ENCODE assay signal across 18 cellular contexts in the genomic region with DNA sequence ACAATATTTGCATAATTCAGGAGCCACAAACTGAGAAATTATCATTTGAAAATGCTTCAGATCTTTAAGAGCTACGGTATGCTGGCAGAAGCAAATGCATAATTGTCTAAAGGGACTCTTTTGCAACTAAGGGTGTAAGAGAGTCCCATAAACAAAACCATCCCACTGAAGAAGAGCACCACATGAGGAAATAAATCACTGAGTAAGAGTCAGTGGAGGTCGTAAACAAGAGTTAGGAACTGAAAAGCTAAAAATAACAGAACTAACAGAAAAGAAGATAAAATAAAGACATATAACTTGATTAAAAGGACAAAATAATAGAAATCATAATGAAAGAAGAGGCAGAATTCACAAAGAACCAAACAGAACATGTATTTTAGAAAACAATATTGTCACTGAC. TPM values are rescaled to one million over a fixed set of nuclear protein-coding genes. Genes with fewer than 3 reads are reported as not detected.
DNase-seq lines count a peak whose midpoint lies in the region; ATAC-seq and TF ChIP-seq lines count a peak whose summit lies in the region.
"Had no signal": no experiment of that assay in that cellular context is flagged by ENCODE, and none has a peak within 500 bp of the region (broad histone marks: within the 10 kb centered on the region; RNA-seq: fewer than 3 reads in every experiment).

No MANE protein-coding gene starts in this region.

- no peak overlapping the region for H3K9ac ChIP-seq in SK-N-MC (ENCODE audit: insufficient read length)

- peaks cover 34% of the 10 kb centered on the region for H3K4me1 Mint-ChIP-seq in activated naive CD4-positive, alpha-beta T cell treated with anti-CD3 and anti-CD28 coated beads, Interleukin-2, amount 50 U/mL, for 24 hours

- H3K4me3 ChIP-seq in SK-N-MC = no peak overlapping the region
- H3K4me3 ChIP-seq in left lung = no peak overlapping the region
- H3K4me3 ChIP-seq in transverse colon = peak overlapping the region in 1 of 4 donors; percentile 1
- H3K4me3 ChIP-seq: right lobe of liver had no signal

- H3K27ac Mint-ChIP-seq in activated naive CD4-positive, alpha-beta T cell treated with anti-CD3 and anti-CD28 coated beads, Interleukin-2, amount 50 U/mL, for 24 hours = no peak overlapping the region
- H3K27ac Mint-ChIP-seq: activated CD8-positive, alpha-beta memory T cell treated with anti-CD3 and anti-CD28 coated beads, Interleukin-2, amount 10 ng/mL, durations not matched to agents 7 days and 5 days; activated T-helper 17 cell treated with anti-CD3 and anti-CD28 coated beads, Interleukin-2, amount 50 U/mL, for 72 hours; stimulated activated memory B cell treated with anti-CD40 and anti-IgM and Interleukin-4, amounts not matched to agents 10 μg/mL and 1 μg/mL and 100 μg/mL, for 72 hours had no signal

- ATAC-seq in left lung = no peak
- ATAC-seq in HG02759 (IDR thresholded peaks at IDR 0.05; ENCODE audit: unreplicated experiment) = no peak
- no peak for ATAC-seq in HG02623 (IDR thresholded peaks at IDR 0.05; ENCODE audit: unreplicated experiment)
- ATAC-seq: activated CD8-positive, alpha-beta memory T cell treated with anti-CD3 and anti-CD28 coated beads, Interleukin-2, amount 10 ng/mL, durations not matched to agents 7 days and 5 days; activated T-helper 17 cell treated with anti-CD3 and anti-CD28 coated beads, Interleukin-2, amount 50 U/mL, for 72 hours; left lobe of liver; right lobe of liver; Right ventricle myocardium inferior; stimulated activated memory B cell treated with anti-CD40 and anti-IgM and Interleukin-4, amounts not matched to agents 10 μg/mL and 1 μg/mL and 100 μg/mL, for 72 hours had no signal

- H3K36me3 Mint-ChIP-seq in activated naive CD4-positive, alpha-beta T cell treated with anti-CD3 and anti-CD28 coated beads, Interleukin-2, amount 50 U/mL, for 24 hours = peaks cover 1% of the 10 kb centered on the region
- H3K36me3 Mint-ChIP-seq: stimulated activated memory B cell treated with anti-CD40 and anti-IgM and Interleukin-4, amounts not matched to agents 10 μg/mL and 1 μg/mL and 100 μg/mL, for 72 hours had no signal

- H3K9me3 Mint-ChIP-seq in activated naive CD4-positive, alpha-beta T cell treated with anti-CD3 and anti-CD28 coated beads, Interleukin-2, amount 50 U/mL, for 24 hours = no peaks in the 10 kb centered on the region
- H3K9me3 Mint-ChIP-seq: activated T-helper 17 cell treated with anti-CD3 and anti-CD28 coated beads, Interleukin-2, amount 50 U/mL, for 72 hours; stimulated activated memory B cell treated with anti-CD40 and anti-IgM and Interleukin-4, amounts not matched to agents 10 μg/mL and 1 μg/mL and 100 μg/mL, for 72 hours had no signal

- H3K9me3 ChIP-seq in SK-N-MC (ENCODE audit: low read depth, low read length) = no peaks in the 10 kb centered on the region
- no peaks in the 10 kb centered on the region for H3K9me3 ChIP-seq in left lung
- H3K9me3 ChIP-seq in transverse colon = no peaks in the 10 kb centered on the region
- H3K9me3 ChIP-seq: right lobe of liver had no signal

- H3K27ac ChIP-seq in SK-N-MC (peak overlapping the region; percentile 19; the same call in 1 of the 2 replicates), left lung (peak overlapping the region; percentile 96 to 97), transverse colon (peak overlapping the region; percentile 88 to 92 (median 91))
- H3K27ac ChIP-seq: right lobe of liver had no signal

- no peaks in the 10 kb centered on the region; the same call in 1 of the 2 replicates for H3K36me3 ChIP-seq in SK-N-MC (ENCODE audit: insufficient read depth, low read length)
- no peaks in the 10 kb centered on the region for H3K36me3 ChIP-seq in left lung
- no peaks in the 10 kb centered on the region for H3K36me3 ChIP-seq in transverse colon
- H3K36me3 ChIP-seq: right lobe of liver had no signal

- TF ChIP-seq EP300 in transverse colon (IDR thresholded peaks at IDR 0.05; ENCODE audit: low read depth) = no peak

- H3K27me3 Mint-ChIP-seq in activated naive CD4-positive, alpha-beta T cell treated with anti-CD3 and anti-CD28 coated beads, Interleukin-2, amount 50 U/mL, for 24 hours = peaks cover 1% of the 10 kb centered on the region
- H3K27me3 Mint-ChIP-seq: activated T-helper 17 cell treated with anti-CD3 and anti-CD28 coated beads, Interleukin-2, amount 50 U/mL, for 72 hours had no signal

- intact Hi-C loops in left lung (cut with DNase I) = no loop called here
- intact Hi-C loops in transverse colon (cut with DNase I; ENCODE audit: low total_unique reads) = no loop called here

- no peak for TF ChIP-seq CTCF in left lung (IDR thresholded peaks at IDR 0.05)
- TF ChIP-seq CTCF in transverse colon (IDR thresholded peaks at IDR 0.05) = no peak

- H3K4me1 ChIP-seq in left lung (peaks cover 0 to 40% of the 10 kb centered on the region in 2 donors), transverse colon (peaks cover 24 to 41% (median 31%) of the 10 kb centered on the region in 4 donors)

- H3K27me3 ChIP-seq in left lung (no peaks in the 10 kb centered on the region), transverse colon (no peaks in the 10 kb centered on the region)
- H3K27me3 ChIP-seq: right lobe of liver had no signal

- TF ChIP-seq POLR2A in transverse colon (IDR thresholded peaks at IDR 0.05) = no peak

- in situ Hi-C loops in transverse colon (cut with MboI; ENCODE audit: low pct_ligation_motif_present in 1 of 4, low pct_unique_long_range_greater_than_20kb in 1 of 4, low sequenced_read_pairs in 3 of 4) = no loop called here

- H3K4me3 Mint-ChIP-seq in activated naive CD4-positive, alpha-beta T cell treated with anti-CD3 and anti-CD28 coated beads, Interleukin-2, amount 50 U/mL, for 24 hours = peak overlapping the region; percentile 2
- H3K4me3 Mint-ChIP-seq: activated CD8-positive, alpha-beta memory T cell treated with anti-CD3 and anti-CD28 coated beads, Interleukin-2, amount 10 ng/mL, durations not matched to agents 7 days and 5 days; stimulated activated memory B cell treated with anti-CD40 and anti-IgM and Interleukin-4, amounts not matched to agents 10 μg/mL and 1 μg/mL and 100 μg/mL, for 72 hours had no signal

- no peak for DNase-seq in activated naive CD4-positive, alpha-beta T cell treated with Interleukin-2 at 50 U/mL for 16 hours
- DNase-seq in SK-N-MC (ENCODE audit: low read depth, low spot score) (no peak), left lung (no peak), transverse colon (no peak), EL (no peak)
- DNase-seq: activated CD4-positive, alpha-beta T cell treated with anti-CD3 and anti-CD28 coated beads for 4 hours; activated CD8-positive, alpha-beta memory T cell treated with anti-CD3 and anti-CD28 coated beads, Interleukin-2, amount 10 ng/mL, durations not matched to agents 7 days and 5 days; GOT3; NCI-H1436 treated with DMSO at 0.1 percent for 48 hours; nucleus accumbens; right lobe of liver had no signal

- 21 to 45% methylated on average over 2 of the region's 2 CpGs for WGBS in transverse colon (ENCODE audit: low coverage in 1 of 2), 2 donors

RNA-seq across cellular contexts. Expression of a gene that starts 3.5 kb away (rescaled TPM):
- total RNA-seq in left lung (10 to 100 TPM; 14.9 to 16.2 TPM), transverse colon (10 to 100 TPM in 1 of 4 donors, 1 to 10 TPM in 3; 3.0 to 12.1 (median 5.6) TPM)

Comparison
In these comparisons a context has a peak if more than half of its experiments do, and no peak if none do; other contexts are left out.
1. H3K27ac ChIP-seq: peak in every context shown above with its lines; median percentile 96 in left lung; 91 in transverse colon; 19 in SK-N-MC.